ENCODE assay signal across 9 cellular contexts in genomic region chr20:41139227-41140093, GRCh38. TPM values are rescaled to one million over a fixed set of nuclear protein-coding genes. Genes with fewer than 3 reads are reported as not detected.
DNase-seq lines count a peak whose midpoint lies in the region; ATAC-seq and TF ChIP-seq lines count a peak whose summit lies in the region.
"Had no signal": no experiment of that assay in that cellular context is flagged by ENCODE, and none has a peak within 500 bp of the region (broad histone marks: within the 10 kb centered on the region; RNA-seq: fewer than 3 reads in every experiment).

No MANE protein-coding gene starts in this region.

- H3K4me3 ChIP-seq in Caco-2 (ENCODE audit: low read depth, low read length): peak overlapping the region; percentile 96
- peak overlapping the region; percentile 65 for H3K4me3 ChIP-seq in epithelial cell of esophagus (ENCODE audit: low read length)
- H3K4me3 ChIP-seq in parathyroid adenoma (ENCODE audit: low read depth, low read length): peak overlapping the region; percentile 73

- BruUV-seq in Caco-2 (replicated peaks; lab: Mats Ljungman, UMichigan): no TSS peak

- H3K4me3 Mint-ChIP-seq in Caco-2 (ENCODE audit: unreplicated experiment) (peak overlapping the region; percentile 83), T-cell (peak overlapping the region; percentile 86 to 90 (median 89))

- H3K36me3 Mint-ChIP-seq in Caco-2 (ENCODE audit: insufficient read depth, unreplicated experiment) (peaks cover 34% of the 10 kb centered on the region), T-cell (peaks cover under 1% of the 10 kb centered on the region)

- POLR2A ChIA-PET in Caco-2 (lab: Charles Lee): interaction anchor here (1.6 kb wide), 1 partner anchor 201 kb away, joined by 7 read pairs; the partner anchor contains the start of gene LPIN3
- POLR2A ChIA-PET in T-cell (lab: Charles Lee): interaction anchor here in 1 of 2 donors (0.6 kb wide), 1 partner anchor 28 kb away, joined by 8 read pairs; no protein-coding TSS in a partner anchor

- DNase-seq in Caco-2 (no peak), T-cell (peak in 1 of 34 experiments; percentile 26), epithelial cell of esophagus (ENCODE audit: low read depth) (no peak), GM10266 (ENCODE audit: extremely low spot score) (no peak), NCI-H2227 (lab: John Stamatoyannopoulos, UW; ENCODE audit: unreplicated experiment) (no peak), iPS-NIHi11 (ENCODE audit: low spot score) (no peak)
- DNase-seq: NCI-H1417 treated with DMSO at 0.1 percent for 48 hours had no signal

- ATAC-seq in T-cell (replicated peaks in 1 of 4): no peak
- ATAC-seq in HG02981 (IDR thresholded peaks at IDR 0.05; ENCODE audit: unreplicated experiment): no peak

- no peak for TF ChIP-seq CTCF in Caco-2 (IDR thresholded peaks at IDR 0.05; ENCODE audit: insufficient read depth in 1 of 2, low read depth in 1 of 2, low read length in 1 of 2, severe bottlenecking in 1 of 2, unreplicated experiment in 1 of 2)
- no peak for TF ChIP-seq CTCF in epithelial cell of esophagus (IDR thresholded peaks at IDR 0.05; ENCODE audit: insufficient read depth, low read depth, low read length, missing control alignments)
- TF ChIP-seq CTCF in parathyroid adenoma (IDR thresholded peaks at IDR 0.05): no peak
- TF ChIP-seq CTCF in GM10266 (IDR thresholded peaks at IDR 0.05; ENCODE audit: control insufficient read depth, insufficient read depth, low read depth, missing control alignments): no peak

- no peaks in the 10 kb centered on the region for H3K9me3 Mint-ChIP-seq in Caco-2 (ENCODE audit: unreplicated experiment)
- H3K9me3 Mint-ChIP-seq in T-cell: no peaks in the 10 kb centered on the region

- H3K36me3 ChIP-seq in Caco-2 (ENCODE audit: control insufficient read depth, insufficient read depth, low read length) (0 out of 2 replicates have a peak, but pooled peaks cover 4% of the 10 kb centered on the region), parathyroid adenoma (ENCODE audit: control insufficient read depth, insufficient read depth, low read length) (no peaks in the 10 kb centered on the region)

- H3K27me3 Mint-ChIP-seq in Caco-2 (ENCODE audit: insufficient read depth, unreplicated experiment): no peaks in the 10 kb centered on the region
- H3K27me3 Mint-ChIP-seq in T-cell: no peaks in the 10 kb centered on the region

- H3K4me1 ChIP-seq in Caco-2 (peaks cover 17% of the 10 kb centered on the region), parathyroid adenoma (peaks cover 19% of the 10 kb centered on the region)

- H3K27ac Mint-ChIP-seq in Caco-2 (ENCODE audit: unreplicated experiment) (no peak overlapping the region), T-cell (peak overlapping the region; percentile 95 to 97)

- no peaks in the 10 kb centered on the region for H3K27me3 ChIP-seq in Caco-2 (replicated peaks; ENCODE audit: control insufficient read depth, insufficient read depth, low read length)
- no peaks in the 10 kb centered on the region for H3K27me3 ChIP-seq in parathyroid adenoma (ENCODE audit: control insufficient read depth, insufficient read depth, low read length)

- intact Hi-C loops in Caco-2 (cut with micrococcal nuclease; ENCODE audit: unreplicated experiment): loop anchor here (2.0 to 10.0 kb wide), 2 partner anchors 33 to 65 kb away; no protein-coding TSS in a partner anchor

- H3K27ac ChIP-seq in parathyroid adenoma: peak overlapping the region; percentile 73

- peaks cover 25% of the 10 kb centered on the region for H3K79me2 ChIP-seq in parathyroid adenoma

- H3K9me3 ChIP-seq in Caco-2 (no peaks in the 10 kb centered on the region), parathyroid adenoma (ENCODE audit: control insufficient read depth, low read length) (no peaks in the 10 kb centered on the region)

- H3K4me1 Mint-ChIP-seq in Caco-2 (ENCODE audit: low read depth, unreplicated experiment) (peaks cover 21% of the 10 kb centered on the region), T-cell (peaks cover 78 to 81% (median 79%) of the 10 kb centered on the region in 3 donors)

- no peak overlapping the region for H3K9ac ChIP-seq in parathyroid adenoma

- no peak overlapping the region for H2AFZ ChIP-seq in parathyroid adenoma

- peak overlapping the region; percentile 85 for H3K4me2 ChIP-seq in parathyroid adenoma (ENCODE audit: low read length)

- CTCF ChIA-PET in Caco-2 (lab: Charles Lee) (interaction anchor here (0.6 to 2.1 kb wide), 3 partner anchors 16 to 201 kb away, joined by 3 to 9 read pairs (median 4); partner anchors contain the start of gene LPIN3), T-cell (lab: Charles Lee) (interaction anchor here (1.0 to 2.0 kb wide), 3 partner anchors 18 to 19 kb away, joined by 3 to 10 read pairs (median 3); no protein-coding TSS in a partner anchor)

RNA-seq across cellular contexts. Expression of gene PLCG1, which starts 2.1 kb away (rescaled TPM):
- total RNA-seq in Caco-2 (2022) (196 and 205 TPM in 2 replicates), T-cell (100 to 1,000 TPM; 390 to 589 (median 444) TPM)
